ENCODE assay signal across 8 cellular contexts in the genomic region with DNA sequence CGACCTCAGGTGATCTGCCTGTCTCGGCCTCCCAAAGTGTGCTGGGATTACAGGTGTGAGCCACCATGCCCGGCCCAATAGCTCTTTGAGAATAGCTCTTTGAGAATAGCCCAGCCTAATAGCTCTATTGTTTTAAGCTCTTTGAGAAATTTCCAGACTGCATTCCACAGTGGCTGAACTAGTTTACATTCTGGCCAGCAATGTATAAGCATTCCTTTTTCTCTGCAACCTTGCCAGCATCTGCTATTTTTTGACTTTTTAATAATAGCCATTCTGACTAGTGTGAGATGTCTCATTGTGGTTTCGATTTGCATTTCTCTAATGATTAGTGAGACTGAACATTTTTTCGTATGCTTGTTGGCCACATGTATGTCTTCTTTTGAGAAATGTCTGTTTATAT. TPM values are rescaled to one million over a fixed set of nuclear protein-coding genes. Genes with fewer than 3 reads are reported as not detected.
A peak's percentile ranks its signal among the peaks of the same experiment; 100 is the strongest.
DNase-seq lines count a peak whose midpoint lies in the region; ATAC-seq and TF ChIP-seq lines count a peak whose summit lies in the region.
"Not testable (repeated sequence)": the region's sequence is repeated elsewhere in the genome, so short reads cannot be mapped to it uniquely, and the experiment has no call there.

No MANE protein-coding gene starts in this region.

- H3K27ac ChIP-seq in esophagus muscularis mucosa (replicated peaks in 1 of 4), result peak overlapping the region in 3 of 4 donors; percentile 50 to 72 (median 63)
- peak overlapping the region; percentile 43 for H3K27ac ChIP-seq in smooth muscle cell (ENCODE audit: low read depth)

- peaks cover 0 to 28% (median 21%) of the 10 kb centered on the region in 4 donors for H3K4me1 ChIP-seq in esophagus muscularis mucosa
- H3K4me1 ChIP-seq in smooth muscle cell (ENCODE audit: low read depth), result not testable (repeated sequence)

- H3K9me3 ChIP-seq in esophagus muscularis mucosa; smooth muscle cell (replicated peaks; ENCODE audit: low read depth): not testable (repeated sequence)

- ATAC-seq in GM18520 (IDR thresholded peaks at IDR 0.05; ENCODE audit: unreplicated experiment) (peak; percentile 45), GM19397 (IDR thresholded peaks at IDR 0.05; ENCODE audit: unreplicated experiment) (peak; percentile 74), GM21717 (IDR thresholded peaks at IDR 0.05; ENCODE audit: unreplicated experiment) (peak; percentile 72), HG02870 (IDR thresholded peaks at IDR 0.05; ENCODE audit: unreplicated experiment) (peak; percentile 50), HG03196 (IDR thresholded peaks at IDR 0.05; ENCODE audit: unreplicated experiment) (peak; percentile 57)

- not testable (repeated sequence) for TF ChIP-seq EP300 in esophagus muscularis mucosa (IDR thresholded peaks at IDR 0.05)

- not testable (repeated sequence) for H4K20me1 ChIP-seq in smooth muscle cell (ENCODE audit: low read depth)

- TF ChIP-seq POLR2A in esophagus muscularis mucosa (IDR thresholded peaks at IDR 0.05; ENCODE audit: low read depth), result not testable (repeated sequence)

- not testable (repeated sequence) for H3F3A ChIP-seq in smooth muscle cell (ENCODE audit: low read depth)

- WGBS in esophagus muscularis mucosa, result 39% methylated on average over 4 of the region's 5 CpGs
- WGBS in smooth muscle cell (ENCODE audit: low lambda C conversion rate), result 65% methylated on average over 5 of the region's 5 CpGs

- DNase-seq in M059J (ENCODE audit: low read depth), result peak; percentile 56
- DNase-seq in esophagus muscularis mucosa (ENCODE audit: extremely low spot score); smooth muscle cell (lab: John Stamatoyannopoulos, UW; ENCODE audit: unreplicated experiment): not testable (repeated sequence)

- peak overlapping the region in 2 of 4 donors; percentile 10 to 32 for H3K4me3 ChIP-seq in esophagus muscularis mucosa
- not testable (repeated sequence) for H3K4me3 ChIP-seq in smooth muscle cell

- H3K4me2 ChIP-seq in smooth muscle cell, result peak overlapping the region; percentile 58

- not testable (repeated sequence) for H3K9ac ChIP-seq in smooth muscle cell (ENCODE audit: low read depth)

- not testable (repeated sequence) for TF ChIP-seq CTCF in esophagus muscularis mucosa (IDR thresholded peaks at IDR 0.05); smooth muscle cell (IDR thresholded peaks at IDR 0.05; ENCODE audit: borderline replicate concordance, insufficient read depth, poor library complexity, severe bottlenecking)

- H3K27me3 ChIP-seq in esophagus muscularis mucosa; smooth muscle cell (ENCODE audit: low read depth): not testable (repeated sequence)

- peaks cover 23% of the 10 kb centered on the region for H3K79me2 ChIP-seq in smooth muscle cell (ENCODE audit: low read depth)

- intact Hi-C loops in esophagus muscularis mucosa (cut with DNase I), result not testable (repeated sequence)

- peaks cover 5 to 15% (median 10%) of the 10 kb centered on the region in 4 donors for H3K36me3 ChIP-seq in esophagus muscularis mucosa
- not testable (repeated sequence) for H3K36me3 ChIP-seq in smooth muscle cell (ENCODE audit: low read depth)

- not testable (repeated sequence) for H2AFZ ChIP-seq in smooth muscle cell (ENCODE audit: low read depth)

RNA-seq across cellular contexts. Expression of gene GTF2E1, which starts 43.3 kb away (rescaled TPM):
- total RNA-seq in M059J (2014; rRNA removed; shearing (Covaris generic)), result 22.4 and 40.3 TPM in 2 replicates
- total RNA-seq in esophagus muscularis mucosa (10 to 100 TPM in 3 of 4 donors, 1 to 10 TPM in 1; 9.4 to 18.2 (median 13.9) TPM), smooth muscle cell (17.6 and 18.8 TPM in 2 replicates)
- polyA plus RNA-seq in smooth muscle cell, result 15.8 and 17.0 TPM in 2 replicates

RNA-seq across cellular contexts. Expression of gene RABL3, which starts 43.5 kb away (rescaled TPM):
- total RNA-seq in M059J (2014; rRNA removed; shearing (Covaris generic)), result 27.9 and 37.7 TPM in 2 replicates
- total RNA-seq in esophagus muscularis mucosa (10 to 100 TPM; 16.9 to 23.9 (median 20.7) TPM), smooth muscle cell (29.3 and 33.5 TPM in 2 replicates)
- 27.0 and 29.5 TPM in 2 replicates for polyA plus RNA-seq in smooth muscle cell
